Comparison of ENCODE assay signal across 8 cellular contexts in the genomic region with DNA sequence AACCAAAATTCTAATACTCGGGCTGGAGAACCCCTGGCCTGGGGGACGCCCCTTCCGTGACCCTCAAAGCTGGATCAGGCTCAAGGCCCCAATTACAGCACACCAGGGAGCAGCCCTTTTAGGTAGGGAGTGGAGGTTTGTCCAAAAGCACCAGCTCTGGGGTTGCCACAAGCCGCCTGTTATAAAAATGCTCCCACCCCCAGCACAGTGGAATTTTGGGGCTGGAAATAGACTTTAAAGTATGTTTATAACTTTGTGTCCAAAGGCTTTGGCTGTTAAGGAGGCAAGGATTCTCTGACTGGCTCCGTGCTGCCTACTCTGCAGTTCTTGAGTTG. TPM values are rescaled to one million over a fixed set of nuclear protein-coding genes. Genes with fewer than 3 reads are reported as not detected.
DNase-seq lines count a peak whose midpoint lies in the region; FAIRE-seq and TF ChIP-seq lines count a peak whose summit lies in the region.

No MANE protein-coding gene starts in this region.

- no peak overlapping the region for H3K56ac ChIP-seq in H1 (replicated peaks; ENCODE audit: insufficient read length, low read depth, low read length)

- no peak for TF ChIP-seq CTCF in Calu3 (IDR thresholded peaks at IDR 0.05; ENCODE audit: unreplicated experiment)
- no peak for TF ChIP-seq CTCF in OCI-LY1 (IDR thresholded peaks at IDR 0.05; ENCODE audit: low read length)
- no peak for TF ChIP-seq CTCF in H1 (IDR thresholded peaks at IDR 0.05; ENCODE audit: control extremely low read depth in 1 of 3, insufficient read depth in 1 of 3, low read depth in 1 of 3, low read length in 3 of 3)
- TF ChIP-seq CTCF in osteocyte (IDR thresholded peaks at IDR 0.05), result peak; percentile 5

- H3K27me3 Mint-ChIP-seq in Calu3 (ENCODE audit: unreplicated experiment), result no peaks in the 10 kb centered on the region
- H3K27me3 Mint-ChIP-seq in osteocyte (ENCODE audit: unreplicated experiment), result no peaks in the 10 kb centered on the region

- H3K9me3 Mint-ChIP-seq in Calu3 (ENCODE audit: low read depth, unreplicated experiment) (no peaks in the 10 kb centered on the region), osteocyte (ENCODE audit: unreplicated experiment) (no peaks in the 10 kb centered on the region)

- H3K27me3 ChIP-seq in OCI-LY1 (ENCODE audit: insufficient read depth, low read length) (no peaks in the 10 kb centered on the region), H1 (replicated peaks in 1 of 4; ENCODE audit: control insufficient read depth in 3 of 4, extremely low read depth in 1 of 4, insufficient read depth in 3 of 4, low read length in 3 of 4) (no peaks in the 10 kb centered on the region)

- H3K27ac Mint-ChIP-seq in Calu3 (ENCODE audit: unreplicated experiment), result peak overlapping the region; percentile 67
- H3K27ac Mint-ChIP-seq in osteocyte (ENCODE audit: unreplicated experiment), result peak overlapping the region; percentile 81

- 0 out of 2 replicates have a peak overlapping the region, but pooled peaks have one; percentile 17 for H2BK12ac ChIP-seq in H1 (ENCODE audit: low read depth, low read length)

- no peaks in the 10 kb centered on the region for H3F3A ChIP-seq in OCI-LY1 (ENCODE audit: insufficient read depth, low read length)

- H2AK5ac ChIP-seq in H1 (ENCODE audit: low read depth, low read length), result no peak overlapping the region

- H3K79me2 ChIP-seq in OCI-LY1 (ENCODE audit: insufficient read depth, low read length) (peaks cover 8% of the 10 kb centered on the region), H1 (ENCODE audit: control insufficient read depth in 1 of 2, insufficient read depth in 2 of 2, low read length in 2 of 2) (no peaks in the 10 kb centered on the region)

- H3K27ac ChIP-seq in OCI-LY1 (ENCODE audit: low read depth, low read length, poor library complexity, severe bottlenecking), result peak overlapping the region; percentile 90
- no peak overlapping the region for H3K27ac ChIP-seq in H1 (ENCODE audit: low read depth, low read length)

- peaks cover 8% of the 10 kb centered on the region for H3K4me1 Mint-ChIP-seq in Calu3 (ENCODE audit: low read depth, unreplicated experiment)
- H3K4me1 Mint-ChIP-seq in osteocyte (ENCODE audit: unreplicated experiment), result peaks cover 15% of the 10 kb centered on the region

- no peaks in the 10 kb centered on the region for H3K79me1 ChIP-seq in H1 (ENCODE audit: low read depth, low read length)

- H3K23me2 ChIP-seq in H1 (ENCODE audit: low read depth, low read length), result peaks cover 4% of the 10 kb centered on the region; the same call in 1 of the 2 replicates

- TF ChIP-seq EP300 in H1 (IDR thresholded peaks at IDR 0.05; ENCODE audit: borderline replicate concordance in 1 of 2, low read depth in 2 of 2, low read length in 2 of 2), result no peak

- H3K4me3 Mint-ChIP-seq in Calu3 (ENCODE audit: low read depth, unreplicated experiment), result peak overlapping the region; percentile 87
- peak overlapping the region; percentile 94 for H3K4me3 Mint-ChIP-seq in osteocyte (ENCODE audit: unreplicated experiment)

- no peak overlapping the region for H4K91ac ChIP-seq in H1 (replicated peaks; ENCODE audit: insufficient read length, low read length)

- H3K9ac ChIP-seq in OCI-LY1 (ENCODE audit: low read length) (peak overlapping the region; percentile 100; the same call in 1 of the 2 replicates), H1 (replicated peaks in 1 of 4; ENCODE audit: extremely low read depth in 1 of 4, low read depth in 3 of 4, low read length in 3 of 4) (no peak overlapping the region)

- CTCF ChIA-PET in Calu3 (lab: Charles Lee), result interaction anchor here (1.0 to 1.2 kb wide), 2 partner anchors 15 to 112 kb away, joined by 3 to 4 read pairs; no protein-coding TSS in a partner anchor
- CTCF ChIA-PET in H1 (lab: Charles Lee; ENCODE audit: partially characterized antibody), result interaction anchor here (0.7 to 3.1 kb wide), 23 partner anchors 10 to 247 kb away, joined by 3 to 44 read pairs (median 4); no protein-coding TSS in a partner anchor

- FAIRE-seq in H1 (lab: Jason Lieb, UNC), result no peak

- DNase-seq in Calu3, result no peak
- no peak for DNase-seq in H1 (ENCODE audit: low read depth in 1 of 2, low spot score in 2 of 2)
- DNase-seq in osteocyte (ENCODE audit: extremely low spot score, unreplicated experiment), result no peak
- no peak for DNase-seq in HK-2 (ENCODE audit: unreplicated experiment)
- DNase-seq in NCI-H2081 (lab: John Stamatoyannopoulos, UW), result no peak
- DNase-seq in activated CD8-positive, alpha-beta memory T cell treated with anti-CD3 and anti-CD28 coated beads, Interleukin-2, amount 50 U/mL, for 4 hours, result no peak
- DNase-seq in NCI-H187 treated with DMSO at 0.1 percent for 48 hours (lab: John Stamatoyannopoulos, UW), result no peak

- WGBS in H1 (ENCODE audit: extremely low coverage in 1 of 2, insufficient coverage in 1 of 2, insufficient read length in 1 of 2, insufficient replicate concordance in 2 of 2, low coverage in 1 of 2, low lambda C conversion rate in 2 of 2, missing lambda C conversion rate in 1 of 2), 2 experiments, result 54% methylated on average over 5 of the region's 5 CpGs; no CpG with 5 or more reads in 1 of the 2 experiments

- no peak overlapping the region for H2BK20ac ChIP-seq in H1 (ENCODE audit: low read length)

- H3K4me2 ChIP-seq in OCI-LY1 (ENCODE audit: low read length) (peak overlapping the region; percentile 98; the same call in 1 of the 2 replicates), H1 (ENCODE audit: insufficient read depth in 1 of 2, low read depth in 2 of 2, low read length in 2 of 2) (peak overlapping the region; percentile 72 to 85; a peak in 1 of 4 replicates)

- peaks cover 17% of the 10 kb centered on the region for H3K4me1 ChIP-seq in OCI-LY1 (ENCODE audit: insufficient read depth, low read length, severe bottlenecking)
- peaks cover 0 to 3% (median 2%) of the 10 kb centered on the region in 4 experiments; a peak in 2 of 7 replicates for H3K4me1 ChIP-seq in H1 (replicated peaks in 1 of 4; ENCODE audit: control insufficient read depth in 3 of 4, insufficient read depth in 4 of 4, low read length in 3 of 4)

- H3K4ac ChIP-seq in H1 (replicated peaks; ENCODE audit: insufficient read length, low read depth, low read length), result no peak overlapping the region

- peak overlapping the region; percentile 99 for H3K4me3 ChIP-seq in OCI-LY1 (ENCODE audit: low read depth, low read length, poor library complexity, severe bottlenecking)
- H3K4me3 ChIP-seq in H1 (ENCODE audit: extremely low read depth in 1 of 4, insufficient read depth in 2 of 4, low read depth in 3 of 4, low read length in 4 of 4), result peak overlapping the region in 1 of 4 experiments; percentile 81; a peak in 4 of 8 replicates

- TF ChIP-seq RAD21 in H1 (IDR thresholded peaks at IDR 0.05 in 1 of 2, conservative IDR thresholded peaks at IDR 0.05 in 1 of 2; ENCODE audit: low read depth in 2 of 2, low read length in 2 of 2), result no peak

- H3K36me3 Mint-ChIP-seq in Calu3 (ENCODE audit: insufficient read depth, unreplicated experiment) (peaks cover 34% of the 10 kb centered on the region), osteocyte (ENCODE audit: unreplicated experiment) (peaks cover 4% of the 10 kb centered on the region)

- peak overlapping the region; percentile 71; the same call in 1 of the 2 replicates for H2BK5ac ChIP-seq in H1 (ENCODE audit: low read depth, low read length)

- H3K36me3 ChIP-seq in OCI-LY1 (ENCODE audit: insufficient read depth, low read length) (peaks cover 77% of the 10 kb centered on the region), H1 (ENCODE audit: control insufficient read depth in 2 of 4, insufficient read depth in 4 of 4, low read length in 3 of 4) (peaks cover 10 to 31% (median 23%) of the 10 kb centered on the region in 4 experiments)

- H2AFZ ChIP-seq in OCI-LY1 (ENCODE audit: low read length) (no peak overlapping the region), H1 (ENCODE audit: low read length) (no peak overlapping the region)

- no peak overlapping the region for H2BK15ac ChIP-seq in H1 (ENCODE audit: low read length)

- no peaks in the 10 kb centered on the region for H3K9me2 ChIP-seq in OCI-LY1 (ENCODE audit: low read depth, low read length)

- H4K20me1 ChIP-seq in OCI-LY1 (ENCODE audit: insufficient read depth, low read length), result no peaks in the 10 kb centered on the region
- H4K20me1 ChIP-seq in H1 (replicated peaks in 1 of 2; ENCODE audit: control insufficient read depth in 1 of 2, insufficient read depth in 2 of 2, low read length in 2 of 2), result peaks cover 3 to 5% of the 10 kb centered on the region in 2 experiments

- POLR2A ChIA-PET in H1 (lab: Charles Lee; ENCODE audit: partially characterized antibody), result interaction anchor here (0.7 to 2.5 kb wide), 17 partner anchors 9 to 114 kb away, joined by 3 to 13 read pairs (median 4); a partner anchor contains a TSS

- no peak overlapping the region for H4K5ac ChIP-seq in H1 (ENCODE audit: insufficient read length, low read depth, low read length)

- no peak overlapping the region for H2BK120ac ChIP-seq in H1 (replicated peaks; ENCODE audit: low read depth, low read length)

- peak overlapping the region; percentile 97; the same call in 1 of the 2 replicates for H4K8ac ChIP-seq in H1 (ENCODE audit: extremely low read depth, insufficient read depth, low read length)

- H3K14ac ChIP-seq in H1 (ENCODE audit: insufficient read length), result no peak overlapping the region

- TF ChIP-seq POLR2A in H1 (IDR thresholded peaks at IDR 0.05; ENCODE audit: control extremely low read depth in 1 of 2, low read depth in 2 of 2, low read length in 2 of 2), result no peak

- H3K23ac ChIP-seq in H1 (ENCODE audit: insufficient read length), result no peak overlapping the region

- BruUV-seq in Calu3 (replicated peaks; lab: Mats Ljungman, UMichigan), result no TSS peak

- H3K18ac ChIP-seq in H1 (ENCODE audit: extremely low read depth, low read length), result no peak overlapping the region

- H3K9me3 ChIP-seq in OCI-LY1 (ENCODE audit: low read length) (no peaks in the 10 kb centered on the region), H1 (ENCODE audit: insufficient read depth in 2 of 2, low read depth in 1 of 2, low read length in 1 of 2) (no peaks in the 10 kb centered on the region)

- intact Hi-C loops in Calu3 (cut with micrococcal nuclease; ENCODE audit: unreplicated experiment), result loop anchor here (1.0 kb wide), 1 partner anchor 112 kb away; no protein-coding TSS in a partner anchor

RNA-seq across cellular contexts. Expression of a gene that starts 0.6 kb away (rescaled TPM):
- total RNA-seq in Calu3 (2022) (17.2 and 17.3 TPM in 2 replicates), osteocyte (10.5 and 12.0 TPM in 2 replicates)
- total RNA-seq in H1 (2021; fragmentation: NEBNext Ultra II Directional; extraction: Animal tissue kit (Norgen Biotek cat#: 25700)), result 18.1 and 20.2 TPM in 2 replicates
- 5.7 and 8.9 TPM in 2 replicates for polyA plus RNA-seq in H1 (2011; rRNA removed)
- 6.2 TPM for polyA plus RNA-seq in H1 (2011; cell fraction: cytosol; rRNA removed)
- polyA plus RNA-seq in H1 (2011; cell fraction: nucleus; rRNA removed), result 28.2 TPM
- polyA plus RNA-seq in H1 (2012, experiment 1 of 2), result 9.9 to 15.8 TPM (median 14.2 TPM) in 4 replicates
- 16.1 TPM for polyA plus RNA-seq in H1 (2012, experiment 2 of 2)
- polyA plus RNA-seq in H1 (2013, experiment 1 of 2), result 10.4 TPM
- polyA plus RNA-seq in H1 (2013, experiment 2 of 2), result 10.5 TPM
- 5.8 and 7.1 TPM in 2 replicates for polyA minus RNA-seq in H1 (2011; rRNA and poly(A)+ RNA removed)
- polyA minus RNA-seq in H1 (2011; cell fraction: cytosol; rRNA and poly(A)+ RNA removed), result 7.9 TPM
- 8.6 TPM for polyA minus RNA-seq in H1 (2011; cell fraction: nucleus; rRNA and poly(A)+ RNA removed)

RNA-seq across cellular contexts. Expression of a gene that starts 16.0 kb away (rescaled TPM):
- total RNA-seq in Calu3 (2022), result 25.0 and 27.3 TPM in 2 replicates
- total RNA-seq in H1 (2021; fragmentation: NEBNext Ultra II Directional; extraction: Animal tissue kit (Norgen Biotek cat#: 25700)), result 47.1 and 47.6 TPM in 2 replicates
- polyA plus RNA-seq in H1 (2011; rRNA removed), result 70.2 and 121 TPM in 2 replicates
- 54.8 TPM for polyA plus RNA-seq in H1 (2011; cell fraction: cytosol; rRNA removed)
- polyA plus RNA-seq in H1 (2011; cell fraction: nucleus; rRNA removed), result 298 TPM
- 43.0 to 66.6 TPM (median 64.7 TPM) in 4 replicates for polyA plus RNA-seq in H1 (2012, experiment 1 of 2)
- 51.1 TPM for polyA plus RNA-seq in H1 (2012, experiment 2 of 2)
- polyA plus RNA-seq in H1 (2013, experiment 1 of 2), result 89.2 TPM
- polyA plus RNA-seq in H1 (2013, experiment 2 of 2), result 78.1 TPM
- polyA minus RNA-seq in H1 (2011; rRNA and poly(A)+ RNA removed), result 14.0 and 21.6 TPM in 2 replicates
- polyA minus RNA-seq in H1 (2011; cell fraction: cytosol; rRNA and poly(A)+ RNA removed), result 21.4 TPM
- 38.2 TPM for polyA minus RNA-seq in H1 (2011; cell fraction: nucleus; rRNA and poly(A)+ RNA removed)
- total RNA-seq in osteocyte, result 6.8 and 7.4 TPM in 2 replicates

RNA-seq across cellular contexts. Expression of a gene that starts 19.5 kb away (rescaled TPM):
- total RNA-seq in Calu3 (2022) (60.2 and 65.4 TPM in 2 replicates), osteocyte (62.8 and 67.2 TPM in 2 replicates)
- total RNA-seq in H1 (2021; fragmentation: NEBNext Ultra II Directional; extraction: Animal tissue kit (Norgen Biotek cat#: 25700)), result 64.2 and 75.7 TPM in 2 replicates
- 33.0 and 70.7 TPM in 2 replicates for polyA plus RNA-seq in H1 (2011; rRNA removed)
- polyA plus RNA-seq in H1 (2011; cell fraction: cytosol; rRNA removed), result 36.9 TPM
- 284 TPM for polyA plus RNA-seq in H1 (2011; cell fraction: nucleus; rRNA removed)
- polyA plus RNA-seq in H1 (2012, experiment 1 of 2), result 47.8 to 73.6 TPM (median 62.5 TPM) in 4 replicates
- polyA plus RNA-seq in H1 (2012, experiment 2 of 2), result 64.3 TPM
- polyA plus RNA-seq in H1 (2013, experiment 1 of 2), result 75.7 TPM
- 65.6 TPM for polyA plus RNA-seq in H1 (2013, experiment 2 of 2)
- 68.4 and 83.9 TPM in 2 replicates for polyA minus RNA-seq in H1 (2011; rRNA and poly(A)+ RNA removed)
- 49.1 TPM for polyA minus RNA-seq in H1 (2011; cell fraction: cytosol; rRNA and poly(A)+ RNA removed)
- 93.9 TPM for polyA minus RNA-seq in H1 (2011; cell fraction: nucleus; rRNA and poly(A)+ RNA removed)

RNA-seq across cellular contexts. Expression of a gene that starts 24.6 kb away (rescaled TPM):
- total RNA-seq in Calu3 (2022) (8.3 and 10.2 TPM in 2 replicates), osteocyte (7.1 and 8.4 TPM in 2 replicates)
- total RNA-seq in H1 (2021; fragmentation: NEBNext Ultra II Directional; extraction: Animal tissue kit (Norgen Biotek cat#: 25700)), result 46.2 and 50.9 TPM in 2 replicates
- polyA plus RNA-seq in H1 (2011; rRNA removed), result 11.0 and 13.0 TPM in 2 replicates
- 17.1 TPM for polyA plus RNA-seq in H1 (2011; cell fraction: cytosol; rRNA removed)
- polyA plus RNA-seq in H1 (2011; cell fraction: nucleus; rRNA removed), result 12.2 TPM
- polyA plus RNA-seq in H1 (2012, experiment 1 of 2), result 14.2 to 31.6 TPM (median 16.6 TPM) in 4 replicates
- polyA plus RNA-seq in H1 (2012, experiment 2 of 2), result 10.5 TPM
- 44.3 TPM for polyA plus RNA-seq in H1 (2013, experiment 1 of 2)
- polyA plus RNA-seq in H1 (2013, experiment 2 of 2), result 38.9 TPM
- polyA minus RNA-seq in H1 (2011; rRNA and poly(A)+ RNA removed), result 28.9 and 34.1 TPM in 2 replicates
- 14.8 TPM for polyA minus RNA-seq in H1 (2011; cell fraction: cytosol; rRNA and poly(A)+ RNA removed)
- polyA minus RNA-seq in H1 (2011; cell fraction: nucleus; rRNA and poly(A)+ RNA removed), result 28.8 TPM

RNA-seq across cellular contexts. Expression of a gene that starts 25.5 kb away (rescaled TPM):
- total RNA-seq in Calu3 (2022), result 5.1 and 6.0 TPM in 2 replicates
- 3.3 and 3.4 TPM in 2 replicates for total RNA-seq in H1 (2021; fragmentation: NEBNext Ultra II Directional; extraction: Animal tissue kit (Norgen Biotek cat#: 25700))
- polyA plus RNA-seq in H1 (2011; rRNA removed), result 3.8 and 8.3 TPM in 2 replicates
- polyA plus RNA-seq in H1 (2011; cell fraction: cytosol; rRNA removed), result 6.5 TPM
- polyA plus RNA-seq in H1 (2011; cell fraction: nucleus; rRNA removed), result 12.1 TPM
- 3.9 to 6.8 TPM (median 4.8 TPM) in 4 replicates for polyA plus RNA-seq in H1 (2012, experiment 1 of 2)
- 2.2 TPM for polyA plus RNA-seq in H1 (2012, experiment 2 of 2)
- 3.7 TPM for polyA plus RNA-seq in H1 (2013, experiment 1 of 2)
- 4.1 TPM for polyA plus RNA-seq in H1 (2013, experiment 2 of 2)
- polyA minus RNA-seq in H1 (2011; rRNA and poly(A)+ RNA removed), result 1.7 and 1.8 TPM in 2 replicates
- polyA minus RNA-seq in H1 (2011; cell fraction: cytosol; rRNA and poly(A)+ RNA removed), result 2.9 TPM
- 2.6 TPM for polyA minus RNA-seq in H1 (2011; cell fraction: nucleus; rRNA and poly(A)+ RNA removed)
- 0.46 and 0.52 TPM in 2 replicates for total RNA-seq in osteocyte
